In genomic region chr6:105278813-105279212, GRCh38 we compare ENCODE assay signal across 20 cellular contexts.
DNase-seq lines count a peak whose midpoint lies in the region; ATAC-seq and TF ChIP-seq lines count a peak whose summit lies in the region.
"Had no signal": no experiment of that assay in that cellular context is flagged by ENCODE, and none has a peak within 500 bp of the region (broad histone marks: within the 10 kb centered on the region; RNA-seq: fewer than 3 reads in every experiment).

No MANE protein-coding gene starts in this region.

- no peaks in the 10 kb centered on the region for H3K27me3 ChIP-seq in heart left ventricle
- no peaks in the 10 kb centered on the region for H3K27me3 ChIP-seq in gastrocnemius medialis
- no peaks in the 10 kb centered on the region for H3K27me3 ChIP-seq in upper lobe of right lung
- no peaks in the 10 kb centered on the region for H3K27me3 ChIP-seq in SJCRH30
- H3K27me3 ChIP-seq: BLaER1 treated with 17β-estradiol and CSF1 and Interleukin-3, amounts not matched to agents 10 nM and 100 nM had no signal

- TF ChIP-seq POLR2A in heart left ventricle (IDR thresholded peaks at IDR 0.05) (no peak), gastrocnemius medialis (IDR thresholded peaks at IDR 0.05) (peak; percentile 77 to 85)

- H3K9me3 ChIP-seq in heart left ventricle (no peaks in the 10 kb centered on the region), gastrocnemius medialis (no peaks in the 10 kb centered on the region), upper lobe of right lung (no peaks in the 10 kb centered on the region), SJCRH30 (replicated peaks) (no peaks in the 10 kb centered on the region)
- H3K9me3 ChIP-seq: A549, Caco-2 had no signal

- in situ Hi-C loops in gastrocnemius medialis (cut with MboI; ENCODE audit: low sequenced_read_pairs in 4 of 4) = no loop called here

- intact Hi-C loops in left ventricle myocardium superior (cut with micrococcal nuclease) (no loop called here), heart left ventricle (cut with DNase I) (no loop called here), gastrocnemius medialis (cut with DNase I; ENCODE audit: low total_unique reads) (loop anchor here (2.0 kb wide), 2 partner anchors 100 to 124 kb away; partner anchors contain the start of gene PREP), upper lobe of right lung (cut with DNase I) (no loop called here)

- no peak for DNase-seq in left ventricle myocardium superior
- no peak for DNase-seq in heart left ventricle
- peak; percentile 26 for DNase-seq in medulla oblongata (ENCODE audit: extremely low spot score)
- DNase-seq in gastrocnemius medialis = peak; percentile 69 to 81
- no peak for DNase-seq in upper lobe of right lung
- DNase-seq in SJCRH30 = no peak
- no peak for DNase-seq in A172 (ENCODE audit: low spot score)
- DNase-seq: 8988T; AML-193; Caco-2; Calu3; CD4-positive, alpha-beta T cell; CD8-positive, alpha-beta T cell; DMS79 treated with DMSO at 0.1 percent for 48 hours; GF-D8 had no signal

- peak in 1 of 12 donors; percentile 13 for TF ChIP-seq CTCF in heart left ventricle (IDR thresholded peaks at IDR 0.05)
- TF ChIP-seq CTCF in gastrocnemius medialis (IDR thresholded peaks at IDR 0.05 in 4 of 5, conservative IDR thresholded peaks at IDR 0.05 in 1 of 5) = peak in 1 of 5 experiments; percentile 20
- no peak for TF ChIP-seq CTCF in upper lobe of right lung (IDR thresholded peaks at IDR 0.05)

- H3K4me3 ChIP-seq in heart left ventricle (no peak overlapping the region), gastrocnemius medialis (peak overlapping the region; percentile 47 to 71 (median 68)), upper lobe of right lung (no peak overlapping the region), SJCRH30 (no peak overlapping the region)
- H3K4me3 ChIP-seq: A549; BLaER1 treated with 17β-estradiol and CSF1 and Interleukin-3, amounts not matched to agents 10 nM and 100 nM; GM12878 had no signal

- ATAC-seq in left ventricle myocardium superior (peak; percentile 38), heart left ventricle (no peak), gastrocnemius medialis (peak; percentile 67 to 71), upper lobe of right lung (peak; percentile 44), HG03097 (IDR thresholded peaks at IDR 0.05; ENCODE audit: low FRiP score, unreplicated experiment) (no peak)
- ATAC-seq: A549; CD8-positive, alpha-beta T cell; GM12878 had no signal

- peaks cover 0 to 78% (median 71%) of the 10 kb centered on the region in 9 donors for H3K36me3 ChIP-seq in heart left ventricle
- H3K36me3 ChIP-seq in gastrocnemius medialis = peaks cover 0 to 41% of the 10 kb centered on the region in 2 donors
- peaks cover 58% of the 10 kb centered on the region for H3K36me3 ChIP-seq in upper lobe of right lung
- peaks cover 43% of the 10 kb centered on the region for H3K36me3 ChIP-seq in SJCRH30

- no peak overlapping the region for H3K27ac ChIP-seq in heart left ventricle
- H3K27ac ChIP-seq in gastrocnemius medialis = peak overlapping the region; percentile 87 to 98 (median 96)
- H3K27ac ChIP-seq in upper lobe of right lung = no peak overlapping the region
- H3K27ac ChIP-seq in SJCRH30 = no peak overlapping the region
- H3K27ac ChIP-seq: A549; BLaER1 treated with 17β-estradiol and CSF1 and Interleukin-3, amounts not matched to agents 10 nM and 100 nM; C4-2B had no signal

- WGBS in heart left ventricle, 4 donors = 55 to 75% (median 71%) methylated on average over 3 of the region's 3 CpGs

- H3K4me1 ChIP-seq in heart left ventricle (peaks cover 0 to 6% (median 0%) of the 10 kb centered on the region in 12 donors), gastrocnemius medialis (peaks cover 52 to 69% of the 10 kb centered on the region in 2 donors), upper lobe of right lung (no peaks in the 10 kb centered on the region), SJCRH30 (no peaks in the 10 kb centered on the region)
- H3K4me1 ChIP-seq: A549; BLaER1 treated with 17β-estradiol and CSF1 and Interleukin-3, amounts not matched to agents 10 nM and 100 nM had no signal

Comparison
In these comparisons a context has a peak if more than half of its experiments do, and no peak if none do; other contexts are left out.
1. ATAC-seq: peak in left ventricle myocardium superior (single experiment), gastrocnemius medialis (2 of 2) and upper lobe of right lung (single experiment); none in heart left ventricle (0 of 4) and HG03097 (single experiment).
2. DNase-seq: peak in medulla oblongata (single experiment) and gastrocnemius medialis (2 of 2); none in left ventricle myocardium superior (single experiment), heart left ventricle (0 of 5), upper lobe of right lung (single experiment), SJCRH30 (0 of 2) and A172 (single experiment).
3. H3K27ac ChIP-seq: peak in gastrocnemius medialis (4 of 4); none in heart left ventricle (0 of 12), upper lobe of right lung (single experiment) and SJCRH30 (single experiment).
4. H3K4me3 ChIP-seq: peak in gastrocnemius medialis (4 of 4); none in heart left ventricle (0 of 12), upper lobe of right lung (single experiment) and SJCRH30 (single experiment).
5. POLR2A ChIP-seq: peak in gastrocnemius medialis (2 of 2); none in heart left ventricle (0 of 2).